In the genomic region with DNA sequence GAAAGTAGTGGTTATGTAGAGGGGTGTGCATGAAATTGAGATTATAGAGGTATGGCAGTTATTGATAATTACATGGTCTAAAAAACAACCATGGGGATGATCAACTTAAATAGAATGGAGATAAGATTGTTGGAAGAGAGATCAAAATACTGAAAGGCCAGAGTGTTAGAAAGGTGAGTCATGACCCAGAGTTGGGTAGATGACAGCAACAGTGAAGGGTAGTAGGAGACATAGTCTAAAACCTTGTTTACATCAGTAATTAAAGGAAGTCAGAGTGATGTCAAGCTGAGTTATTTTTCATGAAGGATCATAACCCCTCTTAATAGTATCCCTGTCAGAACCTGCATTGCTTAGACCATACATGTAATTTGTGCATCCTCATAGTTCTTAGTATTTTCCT, we compare ENCODE assay signal across 24 cellular contexts.
A peak's percentile ranks its signal among the peaks of the same experiment; 100 is the strongest.
DNase-seq lines count a peak whose midpoint lies in the region; ATAC-seq lines count a peak whose summit lies in the region.
"Had no signal": no experiment of that assay in that cellular context is flagged by ENCODE, and none has a peak within 500 bp of the region (broad histone marks: within the 10 kb centered on the region; RNA-seq: fewer than 3 reads in every experiment).

No MANE protein-coding gene starts in this region.

- H3K4me1 ChIP-seq in CD4-positive, alpha-beta memory T cell (ENCODE audit: insufficient read depth, low read length): no peaks in the 10 kb centered on the region
- H3K4me1 ChIP-seq: colonic mucosa, heart left ventricle, left ventricle myocardium inferior, uterus had no signal

- H3K4me3 Mint-ChIP-seq in activated T-helper 17 cell treated with anti-CD3 and anti-CD28 coated beads, Interleukin-2, amount 50 U/mL, for 72 hours: no peak overlapping the region
- no peak overlapping the region for H3K4me3 Mint-ChIP-seq in CD4-positive, alpha-beta memory T cell
- H3K4me3 Mint-ChIP-seq: neural crest cell had no signal

- intact Hi-C loops in CD4-positive, alpha-beta memory T cell (cut with micrococcal nuclease): no loop called here

- H3K4me3 ChIP-seq in CD4-positive, alpha-beta memory T cell (ENCODE audit: low read length in 2 of 2): no peak overlapping the region
- H3K4me3 ChIP-seq: BLaER1 treated with 17β-estradiol and CSF1 and Interleukin-3, amounts not matched to agents 10 nM and 100 nM; colonic mucosa; heart left ventricle; left ventricle myocardium inferior; mucosa of descending colon; uterus had no signal

- no peaks in the 10 kb centered on the region for H3K27me3 ChIP-seq in CD4-positive, alpha-beta memory T cell (ENCODE audit: insufficient read depth, low read length)
- H3K27me3 ChIP-seq: BLaER1 treated with 17β-estradiol and CSF1 and Interleukin-3, amounts not matched to agents 10 nM and 100 nM; colonic mucosa; heart left ventricle; uterus had no signal

- no peaks in the 10 kb centered on the region for H3K36me3 ChIP-seq in CD4-positive, alpha-beta memory T cell (ENCODE audit: insufficient read depth, low read length)
- H3K36me3 ChIP-seq: BLaER1 treated with 17β-estradiol and CSF1 and Interleukin-3, amounts not matched to agents 10 nM and 100 nM; colonic mucosa; heart left ventricle; left ventricle myocardium inferior had no signal

- no peaks in the 10 kb centered on the region for H3K36me3 Mint-ChIP-seq in activated T-helper 17 cell treated with anti-CD3 and anti-CD28 coated beads, Interleukin-2, amount 50 U/mL, for 72 hours (ENCODE audit: low read depth)
- peaks cover 2 to 6% of the 10 kb centered on the region in 2 donors for H3K36me3 Mint-ChIP-seq in CD4-positive, alpha-beta memory T cell

- DNase-seq in EH (ENCODE audit: low read depth) (peak; percentile 3), activated gamma-delta T cell treated with Interleukin-2 at 50 U/mL for 16 hours (no peak)
- DNase-seq in CD4-positive, alpha-beta memory T cell: no peak
- DNase-seq: ACHN; activated CD4-positive, alpha-beta T cell treated with anti-CD3 and anti-CD28 coated beads for 48 hours; colonic mucosa; heart left ventricle; Karpas-422; left ventricle myocardium inferior; mucosa of descending colon; NCI-H1092; NCI-H2081 treated with DMSO at 0.1 percent for 48 hours; posterior cingulate gyrus; uterus had no signal

- POLR2A ChIA-PET in CD4-positive, alpha-beta memory T cell (lab: Charles Lee; ENCODE audit: partially characterized antibody): no interaction called here

- no peaks in the 10 kb centered on the region for H3K9me3 ChIP-seq in CD4-positive, alpha-beta memory T cell (ENCODE audit: control insufficient read depth in 1 of 2, low read length in 2 of 2)
- H3K9me3 ChIP-seq: BLaER1 treated with 17β-estradiol and CSF1 and Interleukin-3, amounts not matched to agents 10 nM and 100 nM; colonic mucosa; left ventricle myocardium inferior; mucosa of descending colon; uterus had no signal

- H3K4me1 Mint-ChIP-seq in activated T-helper 17 cell treated with anti-CD3 and anti-CD28 coated beads, Interleukin-2, amount 50 U/mL, for 72 hours: peaks cover 6% of the 10 kb centered on the region
- peaks cover 0 to 4% (median 0%) of the 10 kb centered on the region in 4 donors for H3K4me1 Mint-ChIP-seq in CD4-positive, alpha-beta memory T cell
- H3K4me1 Mint-ChIP-seq: neural crest cell had no signal

- H3K27ac Mint-ChIP-seq in activated T-helper 17 cell treated with anti-CD3 and anti-CD28 coated beads, Interleukin-2, amount 50 U/mL, for 72 hours: no peak overlapping the region
- H3K27ac Mint-ChIP-seq in CD4-positive, alpha-beta memory T cell: no peak overlapping the region
- H3K27ac Mint-ChIP-seq: activated T-helper 2 cell treated with anti-CD3 and anti-CD28 coated beads, Interferon-gamma antibody, Interleukin-2, Interleukin-4, amounts not matched to agents 10 μg/mL and 5 μg/mL and 100 μg/mL, durations not matched to agents 14 hours and 24 hours and 36 hours had no signal

- H3K27me3 Mint-ChIP-seq in activated T-helper 17 cell treated with anti-CD3 and anti-CD28 coated beads, Interleukin-2, amount 50 U/mL, for 72 hours: no peaks in the 10 kb centered on the region
- no peaks in the 10 kb centered on the region for H3K27me3 Mint-ChIP-seq in CD4-positive, alpha-beta memory T cell

- CTCF ChIA-PET in CD4-positive, alpha-beta memory T cell (lab: Charles Lee; ENCODE audit: partially characterized antibody): no interaction called here

- ATAC-seq in GM19351 (IDR thresholded peaks at IDR 0.05; ENCODE audit: unreplicated experiment) (peak; percentile 38), HG02884 (IDR thresholded peaks at IDR 0.05; ENCODE audit: unreplicated experiment) (peak; percentile 34), HG03135 (IDR thresholded peaks at IDR 0.05; ENCODE audit: unreplicated experiment) (no peak), HG03354 (IDR thresholded peaks at IDR 0.05; ENCODE audit: poor library complexity, severe bottlenecking, unreplicated experiment) (no peak)
- ATAC-seq in activated T-helper 17 cell treated with anti-CD3 and anti-CD28 coated beads, Interleukin-2, amount 50 U/mL, for 72 hours (replicated peaks): peak; percentile 66
- ATAC-seq: heart left ventricle, mucosa of descending colon, Right ventricle myocardium inferior, sciatic nerve had no signal

- H3K27ac ChIP-seq in CD4-positive, alpha-beta memory T cell (ENCODE audit: low read depth, low read length): no peak overlapping the region
- H3K27ac ChIP-seq: BLaER1 treated with 17β-estradiol and CSF1 and Interleukin-3, amounts not matched to agents 10 nM and 100 nM; colonic mucosa; heart left ventricle; left ventricle myocardium inferior; uterus had no signal

- no peaks in the 10 kb centered on the region for H3K9me3 Mint-ChIP-seq in activated T-helper 17 cell treated with anti-CD3 and anti-CD28 coated beads, Interleukin-2, amount 50 U/mL, for 72 hours
- peaks cover 0 to 1% (median 0%) of the 10 kb centered on the region in 8 donors for H3K9me3 Mint-ChIP-seq in CD4-positive, alpha-beta memory T cell
- H3K9me3 Mint-ChIP-seq: activated T-helper 2 cell treated with anti-CD3 and anti-CD28 coated beads, Interferon-gamma antibody, Interleukin-2, Interleukin-4, amounts not matched to agents 10 μg/mL and 5 μg/mL and 100 μg/mL, durations not matched to agents 14 hours and 24 hours and 36 hours had no signal

Comparison
In these comparisons a context has a peak if more than half of its experiments do, and no peak if none do; other contexts are left out.
1. ATAC-seq: peak in GM19351 (single experiment), HG02884 (single experiment) and activated T-helper 17 cell treated with anti-CD3 and anti-CD28 coated beads, Interleukin-2, amount 50 U/mL, for 72 hours (single experiment); none in HG03135 (single experiment) and HG03354 (single experiment).